In the genomic region with DNA sequence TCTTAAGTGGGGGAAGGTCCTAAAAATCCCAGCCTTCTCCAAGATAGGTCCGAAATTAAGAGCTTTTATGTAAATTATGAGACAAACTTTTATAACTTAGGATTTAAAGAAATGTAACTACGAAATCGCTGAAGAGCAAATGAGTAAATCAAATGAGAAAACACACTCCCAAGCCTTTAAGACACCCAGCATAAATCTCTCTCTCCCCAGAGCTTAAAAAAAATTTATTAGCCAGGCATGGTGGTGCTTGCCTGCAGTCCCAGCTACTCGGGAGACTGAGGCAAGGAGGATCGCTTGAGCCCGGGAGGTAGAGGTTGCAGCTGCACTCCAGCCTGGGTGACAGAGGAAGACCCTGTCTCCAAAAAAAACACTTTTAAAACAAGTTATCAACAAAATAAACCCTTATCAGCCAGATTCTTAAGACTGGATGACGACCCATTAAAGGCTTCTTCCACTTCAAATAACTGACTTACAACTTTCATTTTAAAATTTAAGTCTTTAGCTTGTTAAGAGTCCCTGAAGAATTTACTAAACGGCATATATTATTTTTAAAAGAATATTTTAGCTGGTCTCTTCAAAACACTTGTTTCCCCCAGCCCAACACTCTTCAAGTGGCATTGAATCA, we compare ENCODE assay signal across 8 cellular contexts. TPM values are rescaled to one million over a fixed set of nuclear protein-coding genes. Genes with fewer than 3 reads are reported as not detected.
DNase-seq lines count a peak whose midpoint lies in the region; ATAC-seq and TF ChIP-seq lines count a peak whose summit lies in the region.

No MANE protein-coding gene starts in this region.

- TF ChIP-seq POLR2A in HCT116 (IDR thresholded peaks at IDR 0.05; ENCODE audit: borderline replicate concordance, extremely low read depth, insufficient read depth, insufficient read length): no peak

- RAD21 ChIA-PET in HCT116 (lab: Charles Lee; ENCODE audit: low non-redundant PET in 1 of 2, low total read pairs in 2 of 2, uncharacterized antibody in 2 of 2, unreplicated experiment in 2 of 2): no interaction called here

- H3K27me3 ChIP-seq in HCT116 (ENCODE audit: insufficient read depth, low read length) (no peaks in the 10 kb centered on the region), foreskin keratinocyte (no peaks in the 10 kb centered on the region)

- H3K27ac ChIP-seq in HCT116 (ENCODE audit: low read depth, low read length) (peak overlapping the region; percentile 13; the same call in 1 of the 2 replicates), VCaP (peak overlapping the region; percentile 100), foreskin keratinocyte (peak overlapping the region; percentile 23)

- H3K4me2 ChIP-seq in HCT116 (ENCODE audit: low read length): no peak overlapping the region

- TF ChIP-seq CTCF in HCT116 (IDR thresholded peaks at IDR 0.05 in 2 of 3, conservative IDR thresholded peaks at IDR 0.05 in 1 of 3; ENCODE audit: borderline replicate concordance in 1 of 3, insufficient read depth in 1 of 3, low read depth in 2 of 3, low read length in 2 of 3) (no peak), VCaP (conservative IDR thresholded peaks at IDR 0.05) (no peak), foreskin keratinocyte (conservative IDR thresholded peaks at IDR 0.05) (no peak)

- no TSS peak for BruUV-seq in HCT116 (replicated peaks; lab: Mats Ljungman, UMichigan)

- peaks cover 20 to 25% of the 10 kb centered on the region in 2 experiments for H3K36me3 ChIP-seq in HCT116 (ENCODE audit: control insufficient read depth in 1 of 2, insufficient read depth in 2 of 2, low read length in 2 of 2)

- peaks cover 3 to 50% of the 10 kb centered on the region in 2 experiments; a peak in 3 of 4 replicates for H3K4me1 ChIP-seq in HCT116 (ENCODE audit: control insufficient read depth in 1 of 2, insufficient read depth in 2 of 2, low read length in 2 of 2)
- H3K4me1 ChIP-seq in foreskin keratinocyte: no peaks in the 10 kb centered on the region

- H3K4me3 ChIP-seq in HCT116 (replicated peaks in 1 of 2; ENCODE audit: low read depth in 1 of 2, low read length in 2 of 2): no peak overlapping the region
- peak overlapping the region; percentile 14 for H3K4me3 ChIP-seq in skeletal muscle cell (ENCODE audit: low read depth, low read length)

- no peak for DNase-seq in HCT116 (ENCODE audit: low read depth, low spot score)
- DNase-seq in foreskin keratinocyte: no peak
- no peak for DNase-seq in skeletal muscle cell (ENCODE audit: low read depth)
- no peak for DNase-seq in mucosa of gallbladder (ENCODE audit: low spot score)
- DNase-seq in SW480 (ENCODE audit: low spot score): no peak
- DNase-seq in stimulated activated CD4-positive, alpha-beta T cell treated with anti-CD3 and anti-CD28 coated beads, Interleukin-4, amount 100 ng/mL, for 24 hours: no peak

- no peak for ATAC-seq in HCT116
- no peak for ATAC-seq in foreskin keratinocyte
- no peak for ATAC-seq in GM21825 (IDR thresholded peaks at IDR 0.05; ENCODE audit: unreplicated experiment)

- H3K9me3 ChIP-seq in HCT116 (ENCODE audit: control insufficient read depth in 1 of 2, insufficient read depth in 1 of 2, low read depth in 1 of 2, low read length in 2 of 2): no peaks in the 10 kb centered on the region

- H4K20me1 ChIP-seq in HCT116 (ENCODE audit: insufficient read depth): peaks cover 22% of the 10 kb centered on the region; the same call in 1 of the 2 replicates

- CTCF ChIA-PET in HCT116 (lab: Charles Lee): interaction anchor here (1.2 to 2.4 kb wide), 2 partner anchors 9 to 48 kb away, joined by 3 to 7 read pairs; no protein-coding TSS in a partner anchor

- H3K9me2 ChIP-seq in HCT116 (ENCODE audit: insufficient read depth): no peaks in the 10 kb centered on the region

- no peak overlapping the region for H3K9ac ChIP-seq in HCT116 (ENCODE audit: low read length)

- intact Hi-C loops in HCT116 (cut with micrococcal nuclease): no loop called here

- no peak overlapping the region for H2AFZ ChIP-seq in HCT116 (ENCODE audit: low read depth, low read length, poor library complexity, severe bottlenecking)

- POLR2A ChIA-PET in HCT116 (lab: Charles Lee): interaction anchor here (0.9 kb wide), 1 partner anchor 14 kb away, joined by 3 read pairs; no protein-coding TSS in a partner anchor

- peaks cover 87% of the 10 kb centered on the region for H3K79me2 ChIP-seq in HCT116 (ENCODE audit: insufficient read depth, low read length)

- TF ChIP-seq RAD21 in HCT116 (IDR thresholded peaks at IDR 0.05; ENCODE audit: low read depth): no peak

TF ChIP-seq in HCT116, 20 proteins besides CTCF, POLR2A, EP300 and RAD21:
- no peak for TF ChIP-seq POLR2AphosphoS5 (IDR thresholded peaks at IDR 0.05; ENCODE audit: low read depth, low read length)
- TF ChIP-seq, protein P1, sequence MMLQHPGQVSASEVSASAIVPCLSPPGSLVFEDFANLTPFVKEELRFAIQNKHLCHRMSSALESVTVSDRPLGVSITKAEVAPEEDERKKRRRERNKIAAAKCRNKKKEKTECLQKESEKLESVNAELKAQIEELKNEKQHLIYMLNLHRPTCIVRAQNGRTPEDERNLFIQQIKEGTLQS (IDR thresholded peaks at IDR 0.05): no peak
- TF ChIP-seq, protein P2, sequence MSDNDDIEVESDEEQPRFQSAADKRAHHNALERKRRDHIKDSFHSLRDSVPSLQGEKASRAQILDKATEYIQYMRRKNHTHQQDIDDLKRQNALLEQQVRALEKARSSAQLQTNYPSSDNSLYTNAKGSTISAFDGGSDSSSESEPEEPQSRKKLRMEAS (IDR thresholded peaks at IDR 0.05): no peak
- no peak for TF ChIP-seq ZFX (IDR thresholded peaks at IDR 0.05)
- no peak for TF ChIP-seq EZH2 (IDR thresholded peaks at IDR 0.05)
- TF ChIP-seq FOSL1 (IDR thresholded peaks at IDR 0.05; ENCODE audit: low read depth): no peak
- no peak for TF ChIP-seq YY1 (IDR thresholded peaks at IDR 0.05; ENCODE audit: extremely low read depth, insufficient replicate concordance, low read depth, low read length)
- no peak for TF ChIP-seq ELF1 (IDR thresholded peaks at IDR 0.05; ENCODE audit: borderline replicate concordance, low read depth)
- no peak for TF ChIP-seq EGR1 (IDR thresholded peaks at IDR 0.05; ENCODE audit: low read depth)

RNA-seq across cellular contexts. Expression of a gene that starts 3.2 kb away (rescaled TPM):
- total RNA-seq in HCT116 (2021; ENCODE audit: unreplicated experiment): 404 TPM
- polyA plus RNA-seq in HCT116 (2012): 129 and 177 TPM in 2 replicates
- total RNA-seq in foreskin keratinocyte: 263 and 298 TPM in 2 replicates
- polyA plus RNA-seq in foreskin keratinocyte: 265 and 316 TPM in 2 replicates
- 201 TPM for total RNA-seq in mucosa of gallbladder

RNA-seq across cellular contexts. Expression of a gene that starts 39.1 kb away (rescaled TPM):
- total RNA-seq in HCT116 (2021; ENCODE audit: unreplicated experiment): 1,051 TPM
- 997 and 1,023 TPM in 2 replicates for polyA plus RNA-seq in HCT116 (2012)
- total RNA-seq in foreskin keratinocyte: 657 and 723 TPM in 2 replicates
- 574 and 700 TPM in 2 replicates for polyA plus RNA-seq in foreskin keratinocyte
- 558 TPM for total RNA-seq in mucosa of gallbladder

RNA-seq across cellular contexts. Expression of a gene that starts 40.2 kb away (rescaled TPM):
- total RNA-seq in HCT116 (2021; ENCODE audit: unreplicated experiment): 896 TPM
- 1,514 and 1,706 TPM in 2 replicates for polyA plus RNA-seq in HCT116 (2012)
- total RNA-seq in foreskin keratinocyte: 1,105 and 1,204 TPM in 2 replicates
- 1,271 and 1,425 TPM in 2 replicates for polyA plus RNA-seq in foreskin keratinocyte
- total RNA-seq in mucosa of gallbladder: 599 TPM

RNA-seq across cellular contexts. Expression of a gene that starts 54.7 kb away (rescaled TPM):
- total RNA-seq in HCT116 (2021; ENCODE audit: unreplicated experiment) (106 TPM), foreskin keratinocyte (55.6 and 59.3 TPM in 2 replicates), mucosa of gallbladder (99.3 TPM)
- 56.1 and 56.8 TPM in 2 replicates for polyA plus RNA-seq in HCT116 (2012)
- 10.6 and 13.4 TPM in 2 replicates for polyA plus RNA-seq in foreskin keratinocyte

Comparison
In these comparisons a context has a peak if more than half of its experiments do, and no peak if none do; other contexts are left out.
1. H3K27ac ChIP-seq: peak in every context shown above with its lines; median percentile 100 in VCaP; 23 in foreskin keratinocyte; 13 in HCT116.